ENCODE assay signal across 10 cellular contexts in genomic region chr19:6239401-6239844, GRCh38. TPM values are rescaled to one million over a fixed set of nuclear protein-coding genes. Genes with fewer than 3 reads are reported as not detected.
DNase-seq lines count a peak whose midpoint lies in the region; ATAC-seq and TF ChIP-seq lines count a peak whose summit lies in the region.
"Had no signal": no experiment of that assay in that cellular context is flagged by ENCODE, and none has a peak within 500 bp of the region (broad histone marks: within the 10 kb centered on the region; RNA-seq: fewer than 3 reads in every experiment).

No MANE protein-coding gene starts in this region.

- peaks cover 24 to 36% of the 10 kb centered on the region in 2 donors for H3K4me1 Mint-ChIP-seq in natural killer cell treated with Interleukin-12 subunit alpha and Interleukin-12 subunit beta and Interleukin-15 and Interleukin-18, amount 100 ng/mL, for 72 hours (ENCODE audit: low read depth in 2 of 2)
- H3K4me1 Mint-ChIP-seq in natural killer cell (peaks cover 25 to 47% of the 10 kb centered on the region in 2 donors), mesothelial cell of epicardium (peaks cover 48% of the 10 kb centered on the region)

- peak; percentile 31 for DNase-seq in natural killer cell treated with Interleukin-12 subunit alpha and Interleukin-12 subunit beta and Interleukin-15 and Interleukin-18, amount 100 ng/mL, for 72 hours (ENCODE audit: low spot score)
- no peak for DNase-seq in natural killer cell
- peak in 15 of 61 donors; percentile 9 to 70 (median 27) for DNase-seq in caudate nucleus (lab: John Stamatoyannopoulos, UW)
- no peak for DNase-seq in mesothelial cell of epicardium (ENCODE audit: low spot score in 2 of 2, unreplicated experiment in 2 of 2)
- no peak for DNase-seq in uterus
- no peak for DNase-seq in NCI-H1436 (lab: John Stamatoyannopoulos, UW)
- no peak for DNase-seq in Kasumi-1 (lab: John Stamatoyannopoulos, UW)
- no peak for DNase-seq in NCI-H345 (lab: John Stamatoyannopoulos, UW)
- DNase-seq: cerebellar nuclear complex had no signal

- TF ChIP-seq CTCF in natural killer cell (IDR thresholded peaks at IDR 0.05), result no peak
- no peak for TF ChIP-seq CTCF in mesothelial cell of epicardium (IDR thresholded peaks at IDR 0.05; ENCODE audit: unreplicated experiment)
- no peak for TF ChIP-seq CTCF in uterus (IDR thresholded peaks at IDR 0.05)

- H3K9me3 Mint-ChIP-seq in natural killer cell treated with Interleukin-12 subunit alpha and Interleukin-12 subunit beta and Interleukin-15 and Interleukin-18, amount 100 ng/mL, for 72 hours, result no peaks in the 10 kb centered on the region
- H3K9me3 Mint-ChIP-seq in natural killer cell (no peaks in the 10 kb centered on the region), mesothelial cell of epicardium (no peaks in the 10 kb centered on the region)

- no peaks in the 10 kb centered on the region for H3K9me3 ChIP-seq in uterus

- H3K27me3 ChIP-seq in uterus, result no peaks in the 10 kb centered on the region

- no peak overlapping the region for H3K4me3 Mint-ChIP-seq in natural killer cell treated with Interleukin-12 subunit alpha and Interleukin-12 subunit beta and Interleukin-15 and Interleukin-18, amount 100 ng/mL, for 72 hours
- H3K4me3 Mint-ChIP-seq in natural killer cell (no peak overlapping the region), mesothelial cell of epicardium (no peak overlapping the region)

- intact Hi-C loops in natural killer cell (cut with micrococcal nuclease) (no loop called here), uterus (cut with DNase I; ENCODE audit: low total_unique reads) (loop anchor here (5.0 kb wide), 1 partner anchor 33 kb away; no protein-coding TSS in a partner anchor)

- H3K36me3 ChIP-seq in uterus, result no peaks in the 10 kb centered on the region

- no peak overlapping the region for H3K4me3 ChIP-seq in uterus
- H3K4me3 ChIP-seq: lung had no signal

- TF ChIP-seq POLR2A in uterus (IDR thresholded peaks at IDR 0.05), result no peak

- no peaks in the 10 kb centered on the region for H3K27me3 Mint-ChIP-seq in natural killer cell treated with Interleukin-12 subunit alpha and Interleukin-12 subunit beta and Interleukin-15 and Interleukin-18, amount 100 ng/mL, for 72 hours
- no peaks in the 10 kb centered on the region for H3K27me3 Mint-ChIP-seq in natural killer cell (ENCODE audit: low read depth in 2 of 2)
- no peaks in the 10 kb centered on the region for H3K27me3 Mint-ChIP-seq in mesothelial cell of epicardium (ENCODE audit: low read depth)

- H3K27ac Mint-ChIP-seq in natural killer cell treated with Interleukin-12 subunit alpha and Interleukin-12 subunit beta and Interleukin-15 and Interleukin-18, amount 100 ng/mL, for 72 hours, result peak overlapping the region in 1 of 2 donors; percentile 0
- H3K27ac Mint-ChIP-seq in natural killer cell (peak overlapping the region in 1 of 2 donors; percentile 31), mesothelial cell of epicardium (peak overlapping the region; percentile 63)

- H3K27ac ChIP-seq in caudate nucleus (ENCODE audit: low read depth, low read length), result peak overlapping the region; percentile 60
- peak overlapping the region; percentile 79 to 90 for H3K27ac ChIP-seq in uterus

- peaks cover under 1 to 23% of the 10 kb centered on the region in 2 donors for H3K4me1 ChIP-seq in uterus

- H3K36me3 Mint-ChIP-seq in natural killer cell treated with Interleukin-12 subunit alpha and Interleukin-12 subunit beta and Interleukin-15 and Interleukin-18, amount 100 ng/mL, for 72 hours, result no peaks in the 10 kb centered on the region
- H3K36me3 Mint-ChIP-seq in natural killer cell (no peaks in the 10 kb centered on the region), mesothelial cell of epicardium (no peaks in the 10 kb centered on the region)

- no peak for ATAC-seq in natural killer cell treated with Interleukin-12 subunit alpha and Interleukin-12 subunit beta and Interleukin-15 and Interleukin-18, amount 100 ng/mL, for 72 hours
- no peak for ATAC-seq in natural killer cell

RNA-seq across cellular contexts. Expression of gene MLLT1, which starts 40.4 kb away (rescaled TPM):
- total RNA-seq in natural killer cell treated with Interleukin-12 subunit alpha and Interleukin-12 subunit beta and Interleukin-15 and Interleukin-18, amount 100 ng/mL, for 72 hours, result 100 to 1,000 TPM in 1 of 2 donors, 10 to 100 TPM in 1; 44.7 to 104 TPM
- total RNA-seq in natural killer cell (10 to 100 TPM; 30.2 to 43.8 (median 36.6) TPM), mesothelial cell of epicardium (90.5 to 99.8 TPM (median 93.1 TPM) in 3 replicates), uterus (100 to 1,000 TPM in 1 of 4 donors, 10 to 100 TPM in 2, 1 to 10 TPM in 1; 5.9 to 103 (median 13.3) TPM)
